Comparison of ENCODE assay signal across 14 cellular contexts in genomic region chr4:2247128-2248043, GRCh38. TPM values are rescaled to one million over a fixed set of nuclear protein-coding genes. Genes with fewer than 3 reads are reported as not detected.
DNase-seq lines count a peak whose midpoint lies in the region; ATAC-seq, FAIRE-seq and TF ChIP-seq lines count a peak whose summit lies in the region.
"Had no signal": no experiment of that assay in that cellular context is flagged by ENCODE, and none has a peak within 500 bp of the region (broad histone marks: within the 10 kb centered on the region; RNA-seq: fewer than 3 reads in every experiment).

No MANE protein-coding gene starts in this region.

- H3K36me3 Mint-ChIP-seq in endodermal cell (ENCODE audit: low read depth), result peaks cover 9% of the 10 kb centered on the region

- H3K36me3 ChIP-seq in endodermal cell (ENCODE audit: control insufficient read depth, insufficient read depth, low read length) (peaks cover 11% of the 10 kb centered on the region), osteoblast (ENCODE audit: insufficient read depth, low read length) (peaks cover 14% of the 10 kb centered on the region), PC-3 (ENCODE audit: low read depth, low read length) (no peaks in the 10 kb centered on the region), brain microvascular endothelial cell (replicated peaks) (peaks cover 21% of the 10 kb centered on the region)
- H3K36me3 ChIP-seq: SJSA1 had no signal

- H3K9me3 ChIP-seq in endodermal cell (ENCODE audit: control insufficient read depth, low read length), result peaks cover 18% of the 10 kb centered on the region
- no peaks in the 10 kb centered on the region for H3K9me3 ChIP-seq in osteoblast (ENCODE audit: low read depth, low read length)
- H3K9me3 ChIP-seq in PC-3 (ENCODE audit: low read length), result no peaks in the 10 kb centered on the region
- H3K9me3 ChIP-seq: SJSA1 had no signal

- ATAC-seq in PC-3 (no peak), HG03159 (IDR thresholded peaks at IDR 0.05; ENCODE audit: unreplicated experiment) (no peak)

- no peak overlapping the region for H3K4me3 Mint-ChIP-seq in endodermal cell
- H3K4me3 Mint-ChIP-seq: CD4-positive, alpha-beta T cell had no signal

- no peaks in the 10 kb centered on the region for H3K9me2 ChIP-seq in PC-3 (replicated peaks; ENCODE audit: low read length)

- H3K4me3 ChIP-seq in endodermal cell (ENCODE audit: low read length) (no peak overlapping the region), osteoblast (ENCODE audit: insufficient read depth, low read length) (no peak overlapping the region), PC-3 (ENCODE audit: low read length) (no peak overlapping the region), brain microvascular endothelial cell (ENCODE audit: low read depth, low read length) (no peak overlapping the region)
- H3K4me3 ChIP-seq: SJSA1 had no signal

- H4K20me1 ChIP-seq in osteoblast (ENCODE audit: insufficient read depth, low read length), result peaks cover 20% of the 10 kb centered on the region
- no peaks in the 10 kb centered on the region for H4K20me1 ChIP-seq in PC-3 (ENCODE audit: low read length)

- H3K9me3 Mint-ChIP-seq in endodermal cell, result peaks cover 19% of the 10 kb centered on the region
- H3K9me3 Mint-ChIP-seq: CD4-positive, alpha-beta T cell had no signal

- H3F3A ChIP-seq in PC-3 (ENCODE audit: low read length, unreplicated experiment), result no peaks in the 10 kb centered on the region

- H3K27me3 Mint-ChIP-seq in endodermal cell (ENCODE audit: insufficient read depth), result no peaks in the 10 kb centered on the region
- H3K27me3 Mint-ChIP-seq: CD4-positive, alpha-beta T cell had no signal

- no peak overlapping the region for H2AFZ ChIP-seq in osteoblast (ENCODE audit: low read length)
- H2AFZ ChIP-seq in PC-3 (ENCODE audit: low read length), result no peak overlapping the region

- intact Hi-C loops in PC-3 (cut with micrococcal nuclease), result no loop called here

- DNase-seq in D721Med (ENCODE audit: insufficient read length, low spot score) (peak; percentile 8), GM19238 (ENCODE audit: insufficient read length, low spot score) (peak; percentile 7), endodermal cell (peak; percentile 41), osteoblast (ENCODE audit: insufficient read length, low spot score, missing footprints) (peak; percentile 76), PC-3 (no peak), Kasumi-1 (lab: John Stamatoyannopoulos, UW) (no peak), brain microvascular endothelial cell (no peak)
- DNase-seq: GOT3, NCI-H748 treated with DMSO at 0.1 percent for 48 hours, retina had no signal

- no peak overlapping the region for H3K27ac ChIP-seq in endodermal cell (ENCODE audit: low read depth, low read length)
- H3K27ac ChIP-seq in osteoblast (ENCODE audit: low read depth, low read length), result no peak overlapping the region
- H3K27ac ChIP-seq in PC-3 (ENCODE audit: low read length), result no peak overlapping the region
- H3K27ac ChIP-seq in brain microvascular endothelial cell, result no peak overlapping the region
- H3K27ac ChIP-seq: SJSA1, VCaP had no signal

- H3K4me2 ChIP-seq in osteoblast (ENCODE audit: insufficient read depth, low read length), result no peak overlapping the region
- no peak overlapping the region for H3K4me2 ChIP-seq in PC-3 (ENCODE audit: low read length)

- H3K9ac ChIP-seq in endodermal cell (ENCODE audit: extremely low read depth, low read length, poor library complexity, severe bottlenecking) (no peak overlapping the region), PC-3 (ENCODE audit: low read length) (no peak overlapping the region)

- no peak for FAIRE-seq in D721Med (lab: Jason Lieb, UNC)

- WGBS in endodermal cell (ENCODE audit: insufficient coverage in 1 of 2, insufficient read length in 1 of 2), 2 experiments, result 94 to 99% methylated on average over 18 to 42 of the region's 42 CpGs

- CTCF ChIA-PET in PC-3 (lab: Charles Lee), result no interaction called here

- H3K27me3 ChIP-seq in endodermal cell (ENCODE audit: control insufficient read depth, insufficient read depth, low read length, poor library complexity, severe bottlenecking) (no peaks in the 10 kb centered on the region), osteoblast (ENCODE audit: insufficient read depth, low read length) (no peaks in the 10 kb centered on the region), PC-3 (ENCODE audit: low read length) (no peaks in the 10 kb centered on the region), brain microvascular endothelial cell (replicated peaks) (no peaks in the 10 kb centered on the region)
- H3K27me3 ChIP-seq: SJSA1 had no signal

- H3K79me2 ChIP-seq in osteoblast (ENCODE audit: insufficient read depth, low read length), result peaks cover 3% of the 10 kb centered on the region
- H3K79me2 ChIP-seq in PC-3 (ENCODE audit: low read length), result no peaks in the 10 kb centered on the region

- peaks cover 7% of the 10 kb centered on the region for H3K4me1 Mint-ChIP-seq in endodermal cell

- TF ChIP-seq CTCF in D721Med (IDR thresholded peaks at IDR 0.05; ENCODE audit: insufficient read depth, missing control alignments), result no peak
- TF ChIP-seq CTCF in endodermal cell (conservative IDR thresholded peaks at IDR 0.05), result no peak
- no peak for TF ChIP-seq CTCF in osteoblast (IDR thresholded peaks at IDR 0.05; ENCODE audit: extremely low read depth, low read depth, low read length)
- no peak for TF ChIP-seq CTCF in PC-3 (conservative IDR thresholded peaks at IDR 0.05; ENCODE audit: low read depth, low read length)
- TF ChIP-seq CTCF in brain microvascular endothelial cell (IDR thresholded peaks at IDR 0.05; ENCODE audit: low read depth, low read length, missing control alignments), result no peak

- H3K4me1 ChIP-seq in endodermal cell (ENCODE audit: control insufficient read depth, insufficient read depth, low read length), result no peaks in the 10 kb centered on the region
- H3K4me1 ChIP-seq in osteoblast (ENCODE audit: insufficient read depth, low read length), result peaks cover 10% of the 10 kb centered on the region
- no peaks in the 10 kb centered on the region; the same call in 1 of the 2 replicates for H3K4me1 ChIP-seq in PC-3 (ENCODE audit: insufficient read depth, low read length)
- H3K4me1 ChIP-seq: SJSA1 had no signal

- no peak overlapping the region for H3K27ac Mint-ChIP-seq in endodermal cell

- no TSS peak for BruUV-seq in PC-3 (replicated peaks; lab: Mats Ljungman, UMichigan)

- in situ Hi-C loops in brain microvascular endothelial cell (cut with HindIII; ENCODE audit: low pct_ligation_motif_present, low sequenced_read_pairs), result no loop called here

- POLR2A ChIA-PET in PC-3 (lab: Charles Lee; ENCODE audit: unreplicated experiment), result no interaction called here

RNA-seq across cellular contexts. Expression of gene HAUS3, which starts 5.5 kb away (rescaled TPM):
- 10 to 100 TPM; 17.0 to 22.6 TPM for total RNA-seq in endodermal cell
- 17.3 TPM for polyA plus RNA-seq in endodermal cell (2013, experiment 1 of 2)
- 17.0 TPM for polyA plus RNA-seq in endodermal cell (2013, experiment 2 of 2)
- total RNA-seq in osteoblast, result 8.7 and 9.7 TPM in 2 replicates
- total RNA-seq in PC-3 (2014; rRNA removed), result 6.2 and 9.5 TPM in 2 replicates

RNA-seq across cellular contexts. Expression of gene POLN, which starts 5.5 kb away (rescaled TPM):
- total RNA-seq in endodermal cell (1 to 10 TPM; 2.8 to 2.9 TPM), osteoblast (2.9 and 4.1 TPM in 2 replicates), PC-3 (2014; rRNA removed) (0.26 and 1.5 TPM in 2 replicates)
- 1.0 TPM for polyA plus RNA-seq in endodermal cell (2013, experiment 1 of 2)
- 0.70 TPM for polyA plus RNA-seq in endodermal cell (2013, experiment 2 of 2)

RNA-seq across cellular contexts. Expression of gene MXD4, which starts 14.5 kb away (rescaled TPM):
- total RNA-seq in endodermal cell (10 to 100 TPM; 46.0 to 78.8 TPM), osteoblast (53.3 and 56.8 TPM in 2 replicates), PC-3 (2014; rRNA removed) (18.9 and 27.6 TPM in 2 replicates)
- polyA plus RNA-seq in endodermal cell (2013, experiment 1 of 2), result 44.5 TPM
- polyA plus RNA-seq in endodermal cell (2013, experiment 2 of 2), result 46.2 TPM

Comparison
In these comparisons a context has a peak if more than half of its experiments do, and no peak if none do; other contexts are left out.
1. DNase-seq: peak in D721Med (single experiment), GM19238 (single experiment), endodermal cell (single experiment) and osteoblast (single experiment); none in PC-3 (single experiment), Kasumi-1 (0 of 2) and brain microvascular endothelial cell (single experiment).